Comparison of ENCODE assay signal across 14 cellular contexts in the genomic region with DNA sequence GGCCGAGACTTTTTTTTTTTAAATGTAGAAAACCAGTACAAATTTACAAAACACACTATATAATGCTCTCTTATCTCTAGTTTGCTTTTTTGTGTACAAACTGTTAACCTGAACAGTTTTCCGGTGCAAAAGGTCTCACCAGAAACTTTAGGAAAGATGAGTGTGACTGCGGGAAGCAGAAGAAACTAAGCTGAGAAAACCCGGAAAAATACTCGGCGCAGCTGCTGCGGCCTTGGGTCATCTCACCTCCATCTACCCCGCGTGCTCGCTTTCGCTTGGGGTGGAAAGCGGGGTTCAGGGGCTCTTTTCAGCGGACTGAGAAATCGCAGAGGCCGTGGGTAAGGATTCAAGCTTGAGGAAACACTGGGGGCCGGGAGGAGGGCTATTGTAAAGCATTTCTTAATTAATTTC. TPM values are rescaled to one million over a fixed set of nuclear protein-coding genes. Genes with fewer than 3 reads are reported as not detected.
A peak's percentile ranks its signal among the peaks of the same experiment; 100 is the strongest.
DNase-seq lines count a peak whose midpoint lies in the region; ATAC-seq, FAIRE-seq and TF ChIP-seq lines count a peak whose summit lies in the region.
"Had no signal": no experiment of that assay in that cellular context is flagged by ENCODE, and none has a peak within 500 bp of the region (broad histone marks: within the 10 kb centered on the region; RNA-seq: fewer than 3 reads in every experiment).

No MANE protein-coding gene starts in this region.

- POLR2A ChIA-PET in MCF 10A (lab: Yijun Ruan, JAX) = interaction anchor here (0.7 kb wide), 1 partner anchor 23 kb away, joined by 6 read pairs; no protein-coding TSS in a partner anchor
- POLR2A ChIA-PET in HepG2 (lab: Yijun Ruan, JAX) = interaction anchor here (1.0 to 2.1 kb wide), 5 partner anchors 24 to 91 kb away, joined by 3 to 11 read pairs (median 9); no protein-coding TSS in a partner anchor

- no peak for TF ChIP-seq POLR2A in breast epithelium (IDR thresholded peaks at IDR 0.05)
- no peak for TF ChIP-seq POLR2A in HepG2 (IDR thresholded peaks at IDR 0.05; ENCODE audit: insufficient read depth in 1 of 2, low read depth in 2 of 2, low read length in 2 of 2)
- TF ChIP-seq POLR2A in transverse colon (IDR thresholded peaks at IDR 0.05) = no peak

- no peak overlapping the region for H3K4me3 Mint-ChIP-seq in MCF 10A (ENCODE audit: unreplicated experiment)

- H3K27me3 ChIP-seq in breast epithelium = peaks cover 0 to 53% of the 10 kb centered on the region in 2 donors
- H3K27me3 ChIP-seq in colonic mucosa = peaks cover 47% of the 10 kb centered on the region
- peaks cover 0 to 10% of the 10 kb centered on the region in 2 experiments; a peak in 2 of 5 replicates for H3K27me3 ChIP-seq in HepG2 (ENCODE audit: control insufficient read depth in 1 of 2, insufficient read depth in 2 of 2, low read length in 2 of 2)
- peaks cover 85% of the 10 kb centered on the region for H3K27me3 ChIP-seq in transverse colon

- H3K4me3 ChIP-seq in breast epithelium = no peak overlapping the region
- H3K4me3 ChIP-seq in colonic mucosa = peak overlapping the region; percentile 17
- H3K4me3 ChIP-seq in HepG2 (replicated peaks in 1 of 3; ENCODE audit: insufficient read depth in 1 of 3, low read depth in 2 of 3, low read length in 3 of 3) = peak overlapping the region; percentile 90 to 97 (median 94)
- H3K4me3 ChIP-seq in transverse colon = peak overlapping the region in 2 of 4 donors; percentile 20 to 45

- TF ChIP-seq EP300 in HepG2 (IDR thresholded peaks at IDR 0.05; ENCODE audit: low read depth in 2 of 2, low read length in 2 of 2) (no peak), HepG2 (CRISPR knock-in tag; IDR thresholded peaks at IDR 0.05; ENCODE audit: borderline replicate concordance) (no peak), transverse colon (IDR thresholded peaks at IDR 0.05; ENCODE audit: low read depth) (no peak)

- H3K27ac Mint-ChIP-seq in MCF 10A (ENCODE audit: low read depth, unreplicated experiment) = peak overlapping the region; percentile 52
- H3K27ac Mint-ChIP-seq: naive thymus-derived CD4-positive, alpha-beta T cell had no signal

- no peak for TF ChIP-seq RAD21 in HepG2 (CRISPR knock-in tag; IDR thresholded peaks at IDR 0.05)

- BruUV-seq in MCF 10A (replicated peaks; lab: Mats Ljungman, UMichigan) (no TSS peak), HepG2 (replicated peaks; lab: Mats Ljungman, UMichigan) (no TSS peak)

- peaks cover 9% of the 10 kb centered on the region for H3K9me3 Mint-ChIP-seq in MCF 10A (ENCODE audit: unreplicated experiment)

- CTCF ChIA-PET in MCF 10A (lab: Yijun Ruan, JAX) (no interaction called here), HepG2 (lab: Yijun Ruan, JAX; ENCODE audit: low intra/inter-chr PET ratio, low total read pairs) (no interaction called here)

- H2AFZ ChIP-seq in HepG2 (ENCODE audit: low read length) = no peak overlapping the region

- H3K36me3 ChIP-seq in breast epithelium (no peaks in the 10 kb centered on the region), colonic mucosa (no peaks in the 10 kb centered on the region), HepG2 (replicated peaks in 1 of 2; ENCODE audit: control insufficient read depth in 1 of 2, insufficient read depth in 2 of 2, low read length in 2 of 2) (no peaks in the 10 kb centered on the region), transverse colon (no peaks in the 10 kb centered on the region)

- in situ Hi-C loops in HepG2 (cut with HindIII; ENCODE audit: extremely low pct_ligation_motif_present, low pct_unique_long_range_greater_than_20kb) = no loop called here
- in situ Hi-C loops in transverse colon (cut with MboI; ENCODE audit: low pct_ligation_motif_present in 1 of 4, low pct_unique_long_range_greater_than_20kb in 1 of 4, low sequenced_read_pairs in 3 of 4) = no loop called here

- H3K9me3 ChIP-seq in breast epithelium (no peaks in the 10 kb centered on the region), colonic mucosa (no peaks in the 10 kb centered on the region), HepG2 (ENCODE audit: low read length) (no peaks in the 10 kb centered on the region), transverse colon (no peaks in the 10 kb centered on the region)

- peak overlapping the region; percentile 90 for H3K4me2 ChIP-seq in HepG2 (ENCODE audit: low read depth, low read length)

- no peaks in the 10 kb centered on the region for H4K20me1 ChIP-seq in HepG2 (ENCODE audit: insufficient read depth, low read length)

- no peak for TF ChIP-seq CTCF in MCF 10A (IDR thresholded peaks at IDR 0.05; ENCODE audit: unreplicated experiment)
- no peak for TF ChIP-seq CTCF in breast epithelium (IDR thresholded peaks at IDR 0.05)
- no peak for TF ChIP-seq CTCF in colonic mucosa (IDR thresholded peaks at IDR 0.05)
- TF ChIP-seq CTCF in HepG2 (CRISPR knock-in tag; IDR thresholded peaks at IDR 0.05) = no peak
- no peak for TF ChIP-seq CTCF in transverse colon (IDR thresholded peaks at IDR 0.05)

- peaks cover 16% of the 10 kb centered on the region for H3K4me1 Mint-ChIP-seq in MCF 10A (ENCODE audit: insufficient read depth, unreplicated experiment)

- H3K9ac ChIP-seq in colonic mucosa (ENCODE audit: low read depth in 2 of 2, low read length in 2 of 2) (peak overlapping the region in 1 of 2 donors; percentile 26), HepG2 (ENCODE audit: insufficient read depth, low read depth, low read length) (peak overlapping the region; percentile 91)

- no peak for FAIRE-seq in HepG2 (lab: Jason Lieb, UNC)

- ATAC-seq in HepG2 (no peak), HG02938 (IDR thresholded peaks at IDR 0.05; ENCODE audit: unreplicated experiment) (no peak), HG03196 (IDR thresholded peaks at IDR 0.05; ENCODE audit: unreplicated experiment) (no peak)
- ATAC-seq: naive thymus-derived CD4-positive, alpha-beta T cell had no signal

- H3K79me2 ChIP-seq in HepG2 (ENCODE audit: insufficient read depth, low read length) = peaks cover 62% of the 10 kb centered on the region

- DNase-seq in MCF 10A (ENCODE audit: unreplicated experiment) (no peak), breast epithelium (ENCODE audit: low spot score in 2 of 2) (no peak), colonic mucosa (no peak), HepG2 (ENCODE audit: low spot score) (no peak), transverse colon (no peak), T1000 (lab: John Stamatoyannopoulos, UW) (no peak)
- DNase-seq: activated gamma-delta T cell treated with Interleukin-2 at 50 U/mL for 16 hours; GDM1; naive thymus-derived CD4-positive, alpha-beta T cell; NCI-H2227 treated with DMSO at 0.1 percent for 48 hours; stimulated activated CD4-positive, alpha-beta T cell treated with anti-CD3 and anti-CD28 coated beads, Interleukin-15, amount 100 ng/mL, for 24 hours had no signal

- H3K4me1 ChIP-seq in breast epithelium (peaks cover 0 to 5% of the 10 kb centered on the region in 2 donors), colonic mucosa (no peaks in the 10 kb centered on the region), HepG2 (ENCODE audit: insufficient read depth, low read length) (peaks cover 56% of the 10 kb centered on the region), transverse colon (peaks cover 0 to 20% (median 13%) of the 10 kb centered on the region in 4 donors)

- no peaks in the 10 kb centered on the region for H3K36me3 Mint-ChIP-seq in MCF 10A (ENCODE audit: insufficient read depth, unreplicated experiment)

- H3K27me3 Mint-ChIP-seq in MCF 10A (ENCODE audit: insufficient read depth, unreplicated experiment) = no peaks in the 10 kb centered on the region

- intact Hi-C loops in MCF 10A (cut with micrococcal nuclease) (loop anchor here (10.0 kb wide), 1 partner anchor 376 kb away; no protein-coding TSS in a partner anchor), breast epithelium (cut with DNase I; ENCODE audit: low total_unique reads) (no loop called here), colonic mucosa (cut with DNase I) (no loop called here), HepG2 (cut with micrococcal nuclease; ENCODE audit: unreplicated experiment) (no loop called here), transverse colon (cut with DNase I; ENCODE audit: low total_unique reads) (no loop called here)

- 2% methylated on average over 16 of the region's 16 CpGs for WGBS in HepG2 (ENCODE audit: low lambda C conversion rate)
- 29 to 43% methylated on average over 3 to 16 of the region's 16 CpGs for WGBS in transverse colon (ENCODE audit: low coverage in 1 of 2), 2 donors

- H3K27ac ChIP-seq in breast epithelium = no peak overlapping the region
- peak overlapping the region; percentile 57 for H3K27ac ChIP-seq in colonic mucosa
- H3K27ac ChIP-seq in HepG2 (ENCODE audit: extremely low read length, insufficient read depth, low read length) = peak overlapping the region; percentile 86
- H3K27ac ChIP-seq in transverse colon = peak overlapping the region; percentile 66 to 77 (median 72)

TF ChIP-seq in HepG2, 621 proteins besides CTCF, POLR2A, EP300 and RAD21 (continues in another document):
- 0 out of 2 replicates have a peak, but pooled peaks have one; percentile 14 for TF ChIP-seq ZNF790 (CRISPR knock-in tag; IDR thresholded peaks at IDR 0.05; ENCODE audit: borderline replicate concordance)
- TF ChIP-seq RBFOX2 (IDR thresholded peaks at IDR 0.05; ENCODE audit: low read depth, low read length) = peak; percentile 16; the same call in 1 of the 2 replicates

RNA-seq across cellular contexts. Expression of gene SALL1, which starts 1.8 kb away (rescaled TPM):
- total RNA-seq in MCF 10A (2022) (not detected in 2 replicates), breast epithelium (under 1 TPM; 0.15 to 0.33 (median 0.32) TPM), colonic mucosa (1 to 10 TPM; 1.7 to 4.1 TPM), HepG2 (2016; rRNA removed; fragmentation: Illumina TruSeq; extraction: Trizol) (12.3 and 18.5 TPM in 2 replicates), transverse colon (1 to 10 TPM in 2 of 4 donors, under 1 TPM in 1, not detected in 1; 0.41 to 2.6 (median 1.6) TPM)
- total RNA-seq in HepG2 (2016; cell fraction: cytosol; rRNA removed; fragmentation: Illumina TruSeq; extraction: Trizol; ENCODE audit: low read depth) = 3.8 and 4.7 TPM in 2 replicates
- total RNA-seq in HepG2 (2016; cell fraction: insoluble cytoplasmic fraction; rRNA removed; fragmentation: Illumina TruSeq; extraction: Trizol) = 12.7 and 13.5 TPM in 2 replicates
- total RNA-seq in HepG2 (2016; cell fraction: membrane; rRNA removed; fragmentation: Illumina TruSeq; extraction: Trizol) = 12.7 and 14.2 TPM in 2 replicates
- 12.5 and 15.2 TPM in 2 replicates for total RNA-seq in HepG2 (2016; cell fraction: nucleus; rRNA removed; fragmentation: Illumina TruSeq; extraction: Trizol)
- polyA plus RNA-seq in HepG2 (2011; rRNA removed) = 5.9 and 6.6 TPM in 2 replicates
- 3.8 and 4.0 TPM in 2 replicates for polyA plus RNA-seq in HepG2 (2011; cell fraction: cytosol; rRNA removed)
- 7.7 TPM in 2 replicates for polyA plus RNA-seq in HepG2 (2011; cell fraction: nucleus; rRNA removed)
- 6.2 and 6.9 TPM in 2 replicates for polyA plus RNA-seq in HepG2 (2012)
- polyA plus RNA-seq in HepG2 (2016; cell fraction: cytosol; fragmentation: Illumina TruSeq; extraction: Trizol; ENCODE audit: low read depth) = 2.3 and 3.0 TPM in 2 replicates
- 16.0 and 21.0 TPM in 2 replicates for polyA plus RNA-seq in HepG2 (2016; cell fraction: insoluble cytoplasmic fraction; fragmentation: Illumina TruSeq; extraction: Trizol; ENCODE audit: low read depth)
- polyA plus RNA-seq in HepG2 (2016; cell fraction: membrane; fragmentation: Illumina TruSeq; extraction: Trizol; ENCODE audit: low read depth) = 8.5 and 9.6 TPM in 2 replicates
- 30.9 and 34.8 TPM in 2 replicates for polyA plus RNA-seq in HepG2 (2016; cell fraction: nucleus; fragmentation: Illumina TruSeq; extraction: Trizol; ENCODE audit: insufficient read depth, low read depth)
- polyA minus RNA-seq in HepG2 (2011; rRNA and poly(A)+ RNA removed; ENCODE audit: low replicate concordance) = 0.02 and 5.6 TPM in 2 replicates
- polyA minus RNA-seq in HepG2 (2011; cell fraction: cytosol; rRNA and poly(A)+ RNA removed) = 3.4 and 4.2 TPM in 2 replicates
- polyA minus RNA-seq in HepG2 (2011; cell fraction: nucleus; rRNA and poly(A)+ RNA removed) = 4.0 and 4.2 TPM in 2 replicates
- total RNA-seq: dermis microvascular lymphatic vessel endothelial cell; naive thymus-derived CD4-positive, alpha-beta T cell had no signal
- polyA plus RNA-seq: naive thymus-derived CD4-positive, alpha-beta T cell had no signal

Comparison
In these comparisons a context has a peak if more than half of its experiments do, and no peak if none do; other contexts are left out.
1. H3K27ac ChIP-seq: peak in colonic mucosa (single experiment), HepG2 (single experiment) and transverse colon (4 of 4); none in breast epithelium (0 of 2).
2. H3K4me3 ChIP-seq: peak in colonic mucosa (single experiment) and HepG2 (3 of 3); none in breast epithelium (0 of 3).